21 cellular contexts compared by ENCODE assay signal in genomic region chr2:205032093-205032551, GRCh38.
"Had no signal": no experiment of that assay in that cellular context is flagged by ENCODE, and none has a peak within 500 bp of the region (broad histone marks: within the 10 kb centered on the region; RNA-seq: fewer than 3 reads in every experiment).

No MANE protein-coding gene starts in this region.

- H3K4me1 ChIP-seq: ascending aorta had no signal

- H3K36me3 ChIP-seq: ascending aorta had no signal

- ATAC-seq: activated CD4-positive, CD25-positive, alpha-beta regulatory T cell treated with anti-CD3 and anti-CD28 coated beads, Interleukin-2, amount 50 U/mL, for 24 hours; activated CD8-positive, alpha-beta T cell treated with anti-CD3 and anti-CD28 coated beads, Interleukin-2, amount 10 ng/mL, durations not matched to agents 7 days and 5 days; body of pancreas had no signal

- H3K27me3 ChIP-seq: ascending aorta, body of pancreas had no signal

- DNase-seq: activated CD4-positive, alpha-beta T cell treated with anti-CD3 and anti-CD28 coated beads for 48 hours; activated CD4-positive, alpha-beta T cell treated with anti-CD3 and anti-CD28 coated beads, Interleukin-2, amount 50 U/mL, for 4 hours; activated CD8-positive, alpha-beta memory T cell treated with anti-CD3 and anti-CD28 coated beads, Interleukin-2, amount 50 U/mL, for 48 hours; activated CD8-positive, alpha-beta T cell treated with anti-CD3 and anti-CD28 coated beads, Interleukin-2, amount 10 ng/mL, durations not matched to agents 7 days and 5 days; activated effector memory CD4-positive, alpha-beta T cell treated with Interleukin-2 at 50 U/mL for 16 hours; activated naive CD4-positive, alpha-beta T cell; activated T-cell treated with anti-CD3 and anti-CD28 coated beads, Interleukin-2, amount 50 U/mL, for 1 hour; body of pancreas; central memory CD4-positive, alpha-beta T cell; KG1; NCI-H1048; NCI-H1417 treated with DMSO at 0.1 percent for 48 hours; NCI-H1694; NCI-H2029; NCI-H2107; NCI-H446; NCI-H524; NCI-H748 treated with DMSO at 0.1 percent for 48 hours; SHP77 had no signal

- H3K4me3 ChIP-seq: ascending aorta, body of pancreas had no signal

- H3K9me3 ChIP-seq: ascending aorta, body of pancreas had no signal

- H3K27ac ChIP-seq: ascending aorta, body of pancreas had no signal
